ENCODE assay signal across 1 cellular context in genomic region chrX:48785525-48786214, GRCh38.
TF ChIP-seq lines count a peak whose summit lies in the region.

No MANE protein-coding gene starts in this region.

TF ChIP-seq in K562, 482 proteins besides CTCF, POLR2A, EP300 and RAD21 (continued from another document and continues in another):
- TF ChIP-seq ATF7 (IDR thresholded peaks at IDR 0.05) (0 out of 2 replicates have a peak, but pooled peaks have one; percentile 15), RFX5 (IDR thresholded peaks at IDR 0.05; ENCODE audit: low read depth, low read length) (no peak), ZBTB26 (CRISPR knock-in tag; IDR thresholded peaks at IDR 0.05) (peak; percentile 77; the same call in 1 of the 2 replicates), E2F6 (IDR thresholded peaks at IDR 0.05; ENCODE audit: borderline replicate concordance in 1 of 2, extremely low read depth in 1 of 2, insufficient read depth in 1 of 2, insufficient read length in 1 of 2, low read depth in 1 of 2, low read length in 1 of 2, poor library complexity in 1 of 2, severe bottlenecking in 1 of 2) (peak; percentile 57 to 88), ZBTB2 (IDR thresholded peaks at IDR 0.05) (peak; percentile 74), MYNN (IDR thresholded peaks at IDR 0.05) (peak; percentile 91), MYNN (CRISPR knock-in tag; IDR thresholded peaks at IDR 0.05) (no peak), HNRNPLL (IDR thresholded peaks at IDR 0.05; ENCODE audit: low read depth, low read length, poor library complexity, severe bottlenecking) (peak; percentile 82), THAP12 (CRISPR knock-in tag; IDR thresholded peaks at IDR 0.05) (0 out of 2 replicates have a peak, but pooled peaks have one; percentile 16), ZNF583 (CRISPR knock-in tag; IDR thresholded peaks at IDR 0.05) (peak; percentile 82; the same call in 1 of the 2 replicates), ZSCAN29 (IDR thresholded peaks at IDR 0.05) (no peak), ZNF395 (CRISPR knock-in tag; IDR thresholded peaks at IDR 0.05) (peak; percentile 74; the same call in 1 of the 2 replicates), ZBTB17 (CRISPR knock-in tag; IDR thresholded peaks at IDR 0.05) (peak; percentile 37; the same call in 1 of the 2 replicates), FOSL1 (tag; conservative IDR thresholded peaks at IDR 0.05) (0 out of 2 replicates have a peak, but pooled peaks have one; percentile 39), MLLT1 (IDR thresholded peaks at IDR 0.05) (peak; percentile 32 to 54; a peak in 2 of 4 replicates), HDAC3 (IDR thresholded peaks at IDR 0.05; ENCODE audit: borderline replicate concordance, partially characterized antibody) (no peak), CREM (IDR thresholded peaks at IDR 0.05; ENCODE audit: low read depth) (peak; percentile 66), MYC (IDR thresholded peaks at IDR 0.05; ENCODE audit: low read depth, low read length) (peak; percentile 40; the same call in 1 of the 2 replicates), MYC (CRISPR knock-in tag; IDR thresholded peaks at IDR 0.05; ENCODE audit: borderline replicate concordance, low read depth) (peak; percentile 28; the same call in 1 of the 2 replicates), HDGF (IDR thresholded peaks at IDR 0.05) (no peak; the same call in 1 of the 2 replicates), ZNF24 (IDR thresholded peaks at IDR 0.05) (peak; percentile 32; the same call in 1 of the 2 replicates), CAMTA2 (CRISPR knock-in tag; conservative IDR thresholded peaks at IDR 0.05) (0 out of 2 replicates have a peak, but pooled peaks have one; percentile 50), DPF2 (IDR thresholded peaks at IDR 0.05) (peak; percentile 82), GABPB2 (CRISPR knock-in tag; conservative IDR thresholded peaks at IDR 0.05) (no peak), DMBX1 (CRISPR knock-in tag; IDR thresholded peaks at IDR 0.05; ENCODE audit: borderline replicate concordance) (peak; percentile 75; the same call in 1 of the 2 replicates), CC2D1A (IDR thresholded peaks at IDR 0.05) (peak; percentile 22; the same call in 1 of the 2 replicates), ELF4 (CRISPR knock-in tag; IDR thresholded peaks at IDR 0.05) (peak; percentile 54; the same call in 1 of the 2 replicates), TCFL5 (CRISPR knock-in tag; conservative IDR thresholded peaks at IDR 0.05) (no peak), NBN (IDR thresholded peaks at IDR 0.05; ENCODE audit: low read depth) (0 out of 2 replicates have a peak, but pooled peaks have one; percentile 8), NCOA1 (IDR thresholded peaks at IDR 0.05; ENCODE audit: low read depth) (no peak), LARP7 (IDR thresholded peaks at IDR 0.05) (peak; percentile 90), ZBTB11 (CRISPR knock-in tag; IDR thresholded peaks at IDR 0.05) (0 out of 6 replicates have a peak, but pooled peaks of 1 of the 3 experiments have one; percentile 27), MBD2 (IDR thresholded peaks at IDR 0.05; ENCODE audit: borderline replicate concordance, low read depth) (peak; percentile 27; the same call in 1 of the 2 replicates), ZNF766 (CRISPR knock-in tag; conservative IDR thresholded peaks at IDR 0.05) (peak; percentile 47; the same call in 1 of the 2 replicates), GATA2 (CRISPR knock-in tag; IDR thresholded peaks at IDR 0.05) (peak; percentile 75), ZNF212 (CRISPR knock-in tag; IDR thresholded peaks at IDR 0.05) (no peak), MEF2D (tag; conservative IDR thresholded peaks at IDR 0.05; ENCODE audit: low read depth) (peak; percentile 48; the same call in 1 of the 2 replicates), CBX1 (IDR thresholded peaks at IDR 0.05; ENCODE audit: low read depth) (peak; percentile 98), MNT (conservative IDR thresholded peaks at IDR 0.05) (no peak), LCOR (CRISPR knock-in tag; IDR thresholded peaks at IDR 0.05) (0 out of 2 replicates have a peak, but pooled peaks have one; percentile 45), PTBP1 (IDR thresholded peaks at IDR 0.05; ENCODE audit: low read depth, low read length) (peak; percentile 87; the same call in 1 of the 2 replicates), POLR3G (IDR thresholded peaks at IDR 0.05; ENCODE audit: extremely low read depth, insufficient read length, insufficient replicate concordance) (no peak), GATAD2B (IDR thresholded peaks at IDR 0.05; ENCODE audit: borderline replicate concordance) (no peak), L3MBTL2 (IDR thresholded peaks at IDR 0.05) (peak; percentile 72), ZC3H8 (IDR thresholded peaks at IDR 0.05) (no peak), ZNF12 (CRISPR knock-in tag; IDR thresholded peaks at IDR 0.05) (peak; percentile 68; the same call in 1 of the 2 replicates), TAL1 (IDR thresholded peaks at IDR 0.05) (peak; percentile 66), EHMT2 (IDR thresholded peaks at IDR 0.05) (peak; percentile 34; the same call in 1 of the 2 replicates), HBP1 (CRISPR knock-in tag; IDR thresholded peaks at IDR 0.05) (0 out of 2 replicates have a peak, but pooled peaks have one; percentile 28), NFIC (IDR thresholded peaks at IDR 0.05) (peak; percentile 69), MECOM (CRISPR knock-in tag; IDR thresholded peaks at IDR 0.05) (peak; percentile 68; the same call in 1 of the 2 replicates), HLTF (IDR thresholded peaks at IDR 0.05) (peak; percentile 78; the same call in 1 of the 2 replicates), SP2 (IDR thresholded peaks at IDR 0.05; ENCODE audit: extremely low read depth, low read depth, low read length, poor library complexity, severe bottlenecking) (no peak), KLF16 (IDR thresholded peaks at IDR 0.05) (peak; percentile 53; the same call in 1 of the 2 replicates), CCNT2 (IDR thresholded peaks at IDR 0.05; ENCODE audit: borderline replicate concordance, extremely low read depth, insufficient read length, low read depth, low read length) (peak; percentile 95), SMARCA5 (IDR thresholded peaks at IDR 0.05) (peak; percentile 97), CTBP1 (IDR thresholded peaks at IDR 0.05; ENCODE audit: borderline replicate concordance) (peak; percentile 62; the same call in 1 of the 2 replicates), TCF3 (CRISPR knock-in tag; IDR thresholded peaks at IDR 0.05) (peak; percentile 78)
